Comparison of ENCODE assay signal across 21 cellular contexts in the genomic region with DNA sequence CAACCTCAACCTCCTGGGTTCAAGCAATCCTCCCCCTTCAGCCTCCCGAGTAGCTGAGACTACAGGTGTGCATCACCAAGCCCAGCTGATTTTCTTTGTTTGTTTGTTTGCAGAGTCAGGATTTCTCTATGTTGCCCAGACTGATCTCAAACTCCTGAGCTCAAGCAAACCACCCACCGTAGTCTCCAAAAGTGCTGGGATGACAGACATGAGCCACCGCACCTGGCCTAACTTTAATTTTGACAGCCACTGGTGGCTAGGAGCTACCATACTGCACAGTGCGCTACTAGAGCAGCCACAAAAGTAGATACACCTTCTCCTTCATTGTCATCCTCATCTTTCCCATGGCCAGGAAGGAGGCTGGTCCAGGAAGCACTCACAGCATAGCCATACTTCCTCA. TPM values are rescaled to one million over a fixed set of nuclear protein-coding genes. Genes with fewer than 3 reads are reported as not detected.
DNase-seq lines count a peak whose midpoint lies in the region; ATAC-seq, FAIRE-seq and TF ChIP-seq lines count a peak whose summit lies in the region.
"Had no signal": no experiment of that assay in that cellular context is flagged by ENCODE, and none has a peak within 500 bp of the region (broad histone marks: within the 10 kb centered on the region; RNA-seq: fewer than 3 reads in every experiment).

No MANE protein-coding gene starts in this region.

- H3K23ac ChIP-seq in H1 (ENCODE audit: insufficient read length), result no peak overlapping the region

- POLR2A ChIA-PET in H1 (lab: Charles Lee; ENCODE audit: partially characterized antibody), result no interaction called here

- WGBS in H1 (ENCODE audit: extremely low coverage in 1 of 2, insufficient coverage in 1 of 2, insufficient read length in 1 of 2, insufficient replicate concordance in 2 of 2, low coverage in 1 of 2, low lambda C conversion rate in 2 of 2, missing lambda C conversion rate in 1 of 2), 2 experiments, result 90% methylated on average over 4 of the region's 4 CpGs; no CpG with 5 or more reads in 1 of the 2 experiments

- peak overlapping the region; percentile 46 for H3K27ac Mint-ChIP-seq in neural progenitor cell
- H3K27ac Mint-ChIP-seq: CD4-positive, alpha-beta T cell; CD8-positive, alpha-beta T cell had no signal

- TF ChIP-seq RAD21 in H1 (IDR thresholded peaks at IDR 0.05 in 1 of 2, conservative IDR thresholded peaks at IDR 0.05 in 1 of 2; ENCODE audit: low read depth in 2 of 2, low read length in 2 of 2), result no peak

- no peaks in the 10 kb centered on the region for H3K79me1 ChIP-seq in H1 (ENCODE audit: low read depth, low read length)

- H3K4me2 ChIP-seq in H1 (ENCODE audit: insufficient read depth in 1 of 2, low read depth in 2 of 2, low read length in 2 of 2), result no peak overlapping the region
- no peak overlapping the region for H3K4me2 ChIP-seq in neural progenitor cell
- H3K4me2 ChIP-seq: BLaER1 had no signal

- TF ChIP-seq CTCF in H1 (IDR thresholded peaks at IDR 0.05; ENCODE audit: control extremely low read depth in 1 of 3, insufficient read depth in 1 of 3, low read depth in 1 of 3, low read length in 3 of 3) (no peak), neural progenitor cell (IDR thresholded peaks at IDR 0.05) (no peak)

- H3K4me1 ChIP-seq in H1 (replicated peaks in 1 of 4; ENCODE audit: control insufficient read depth in 3 of 4, insufficient read depth in 4 of 4, low read length in 3 of 4) (no peaks in the 10 kb centered on the region), neural progenitor cell (no peaks in the 10 kb centered on the region)
- H3K4me1 ChIP-seq: BE2C, BLaER1 had no signal

- H2BK12ac ChIP-seq in H1 (ENCODE audit: low read depth, low read length), result 0 out of 2 replicates have a peak overlapping the region, but pooled peaks have one; percentile 17

- H2BK120ac ChIP-seq in H1 (replicated peaks; ENCODE audit: low read depth, low read length), result no peak overlapping the region

- no peak for TF ChIP-seq POLR2A in H1 (IDR thresholded peaks at IDR 0.05; ENCODE audit: control extremely low read depth in 1 of 2, low read depth in 2 of 2, low read length in 2 of 2)

- no peak overlapping the region for H2AFZ ChIP-seq in H1 (ENCODE audit: low read length)
- no peak overlapping the region for H2AFZ ChIP-seq in neural progenitor cell (replicated peaks)

- no peak overlapping the region for H4K5ac ChIP-seq in H1 (ENCODE audit: insufficient read length, low read depth, low read length)

- H3K9me3 Mint-ChIP-seq in neural progenitor cell, result no peaks in the 10 kb centered on the region
- H3K9me3 Mint-ChIP-seq: CD4-positive, alpha-beta T cell; CD8-positive, alpha-beta T cell had no signal

- peaks cover 3% of the 10 kb centered on the region for H3K27me3 Mint-ChIP-seq in neural progenitor cell (ENCODE audit: insufficient read depth, low read depth)

- H2BK20ac ChIP-seq in H1 (ENCODE audit: low read length), result no peak overlapping the region

- CTCF ChIA-PET in H1 (lab: Charles Lee; ENCODE audit: partially characterized antibody), result interaction anchor here (0.6 to 1.3 kb wide), 4 partner anchors 9 to 256 kb away, joined by 3 to 4 read pairs (median 3); no protein-coding TSS in a partner anchor

- no peak overlapping the region for H3K18ac ChIP-seq in H1 (ENCODE audit: extremely low read depth, low read length)

- H3K27ac ChIP-seq in H1 (ENCODE audit: low read depth, low read length) (no peak overlapping the region), neural progenitor cell (no peak overlapping the region)
- H3K27ac ChIP-seq: BLaER1, C4-2B had no signal

- no peak overlapping the region for H3K4me3 Mint-ChIP-seq in neural progenitor cell
- H3K4me3 Mint-ChIP-seq: CD4-positive, alpha-beta T cell; CD8-positive, alpha-beta T cell had no signal

- H3K9me3 ChIP-seq in H1 (ENCODE audit: insufficient read depth in 2 of 2, low read depth in 1 of 2, low read length in 1 of 2) (no peaks in the 10 kb centered on the region), neural progenitor cell (ENCODE audit: low read depth) (no peaks in the 10 kb centered on the region)
- H3K9me3 ChIP-seq: BE2C, BLaER1, Caco-2 had no signal

- no peaks in the 10 kb centered on the region for H3K79me2 ChIP-seq in H1 (ENCODE audit: control insufficient read depth in 1 of 2, insufficient read depth in 2 of 2, low read length in 2 of 2)
- no peaks in the 10 kb centered on the region for H3K79me2 ChIP-seq in neural progenitor cell (ENCODE audit: low read depth)

- no peaks in the 10 kb centered on the region for H3F3A ChIP-seq in neural progenitor cell (ENCODE audit: low read depth)

- H4K8ac ChIP-seq in H1 (ENCODE audit: extremely low read depth, insufficient read depth, low read length), result no peak overlapping the region

- H3K27me3 ChIP-seq in H1 (replicated peaks in 1 of 4; ENCODE audit: control insufficient read depth in 3 of 4, extremely low read depth in 1 of 4, insufficient read depth in 3 of 4, low read length in 3 of 4), result no peaks in the 10 kb centered on the region
- H3K27me3 ChIP-seq in neural progenitor cell, result no peaks in the 10 kb centered on the region
- H3K27me3 ChIP-seq: BE2C, BLaER1 had no signal

- H3K23me2 ChIP-seq in H1 (ENCODE audit: low read depth, low read length), result no peaks in the 10 kb centered on the region

- DNase-seq in H1 (ENCODE audit: low read depth in 1 of 2, low spot score in 2 of 2) (no peak), neural progenitor cell (ENCODE audit: low spot score) (no peak), left lobe of liver (ENCODE audit: low spot score) (no peak)
- DNase-seq in activated CD4-positive, alpha-beta T cell treated with anti-CD3 and anti-CD28 coated beads, Interleukin-2, amount 50 U/mL, for 1 hour, result no peak
- DNase-seq: 8988T; ACHN; BE2C; Caco-2; Calu3; CD4-positive, alpha-beta T cell; CD8-positive, alpha-beta T cell; DMS79 treated with DMSO at 0.1 percent for 48 hours; GF-D8 had no signal

- H4K91ac ChIP-seq in H1 (replicated peaks; ENCODE audit: insufficient read length, low read length), result no peak overlapping the region

- H3K4me1 Mint-ChIP-seq in neural progenitor cell, result no peaks in the 10 kb centered on the region

- H4K20me1 ChIP-seq in H1 (replicated peaks in 1 of 2; ENCODE audit: control insufficient read depth in 1 of 2, insufficient read depth in 2 of 2, low read length in 2 of 2) (no peaks in the 10 kb centered on the region), neural progenitor cell (ENCODE audit: low read depth) (no peaks in the 10 kb centered on the region)
- H4K20me1 ChIP-seq: BLaER1 had no signal

- H3K4ac ChIP-seq in H1 (replicated peaks; ENCODE audit: insufficient read length, low read depth, low read length), result no peak overlapping the region

- H2BK5ac ChIP-seq in H1 (ENCODE audit: low read depth, low read length), result no peak overlapping the region

- H3K36me3 Mint-ChIP-seq in neural progenitor cell, result no peaks in the 10 kb centered on the region
- H3K36me3 Mint-ChIP-seq: CD8-positive, alpha-beta T cell had no signal

- H3K36me3 ChIP-seq in H1 (ENCODE audit: control insufficient read depth in 2 of 4, insufficient read depth in 4 of 4, low read length in 3 of 4) (no peaks in the 10 kb centered on the region), neural progenitor cell (no peaks in the 10 kb centered on the region)
- H3K36me3 ChIP-seq: BE2C, BLaER1 had no signal

- H3K56ac ChIP-seq in H1 (replicated peaks; ENCODE audit: insufficient read length, low read depth, low read length), result no peak overlapping the region

- ATAC-seq in left lobe of liver (no peak), GM18517 (IDR thresholded peaks at IDR 0.05; ENCODE audit: unreplicated experiment) (no peak)
- ATAC-seq: CD8-positive, alpha-beta T cell had no signal

- H2BK15ac ChIP-seq in H1 (ENCODE audit: low read length), result no peak overlapping the region

- no peak overlapping the region for H2AK5ac ChIP-seq in H1 (ENCODE audit: low read depth, low read length)

- no peak overlapping the region for H3K4me3 ChIP-seq in H1 (ENCODE audit: extremely low read depth in 1 of 4, insufficient read depth in 2 of 4, low read depth in 3 of 4, low read length in 4 of 4)
- H3K4me3 ChIP-seq in neural progenitor cell, result no peak overlapping the region
- H3K4me3 ChIP-seq: BLaER1 had no signal

- no peak overlapping the region for H3K14ac ChIP-seq in H1 (ENCODE audit: insufficient read length)

- no peak overlapping the region for H3K9ac ChIP-seq in H1 (replicated peaks in 1 of 4; ENCODE audit: extremely low read depth in 1 of 4, low read depth in 3 of 4, low read length in 3 of 4)
- H3K9ac ChIP-seq in neural progenitor cell, result no peak overlapping the region
- H3K9ac ChIP-seq: BLaER1 had no signal

- no peak for TF ChIP-seq EP300 in H1 (IDR thresholded peaks at IDR 0.05; ENCODE audit: borderline replicate concordance in 1 of 2, low read depth in 2 of 2, low read length in 2 of 2)

- FAIRE-seq in H1 (lab: Jason Lieb, UNC), result no peak
- FAIRE-seq: A204.1, D721Med, G401.6, GM12891 had no signal

TF ChIP-seq in H1, 55 proteins besides CTCF, POLR2A, EP300 and RAD21 (continues in another document):
- TF ChIP-seq NRF1 (IDR thresholded peaks at IDR 0.05; ENCODE audit: low read depth, low read length), result no peak
- no peak for TF ChIP-seq GABPA (IDR thresholded peaks at IDR 0.05; ENCODE audit: borderline replicate concordance, insufficient read depth, low read length)
- TF ChIP-seq SIX5 (IDR thresholded peaks at IDR 0.05; ENCODE audit: low read depth, low read length), result no peak
- TF ChIP-seq, protein P1, sequence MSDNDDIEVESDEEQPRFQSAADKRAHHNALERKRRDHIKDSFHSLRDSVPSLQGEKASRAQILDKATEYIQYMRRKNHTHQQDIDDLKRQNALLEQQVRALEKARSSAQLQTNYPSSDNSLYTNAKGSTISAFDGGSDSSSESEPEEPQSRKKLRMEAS (IDR thresholded peaks at IDR 0.05), result no peak
- no peak for TF ChIP-seq EZH2 (IDR thresholded peaks at IDR 0.05; ENCODE audit: low read depth, low read length, severe bottlenecking)
- no peak for TF ChIP-seq KDM5A (IDR thresholded peaks at IDR 0.05; ENCODE audit: low read length)
- no peak for TF ChIP-seq SAP30 (IDR thresholded peaks at IDR 0.05; ENCODE audit: insufficient read depth, insufficient replicate concordance, low read length)
- no peak for TF ChIP-seq CHD1 (IDR thresholded peaks at IDR 0.05; ENCODE audit: low read depth, low read length)
- TF ChIP-seq PHF8 (conservative IDR thresholded peaks at IDR 0.05; ENCODE audit: low read depth, low read length), result no peak

RNA-seq across cellular contexts. Expression of gene GATA3, which starts 31.2 kb away (rescaled TPM):
- total RNA-seq in H1 (2021; fragmentation: NEBNext Ultra II Directional; extraction: Animal tissue kit (Norgen Biotek cat#: 25700)), result 0.43 and 0.80 TPM in 2 replicates
- 0.02 and 0.11 TPM in 2 replicates for polyA plus RNA-seq in H1 (2011; rRNA removed)
- 0.06 TPM for polyA plus RNA-seq in H1 (2011; cell fraction: cytosol; rRNA removed)
- 0.04 TPM for polyA plus RNA-seq in H1 (2011; cell fraction: nucleus; rRNA removed)
- 0.13 to 0.23 TPM (median 0.18 TPM) in 3 of 4 replicates, not detected in the other for polyA plus RNA-seq in H1 (2012, experiment 1 of 2)
- polyA plus RNA-seq in H1 (2012, experiment 2 of 2), result 0.21 TPM
- 0.30 TPM for polyA plus RNA-seq in H1 (2013, experiment 1 of 2)
- polyA plus RNA-seq in H1 (2013, experiment 2 of 2), result 0.29 TPM
- polyA minus RNA-seq in H1 (2011; rRNA and poly(A)+ RNA removed), result not detected in 2 replicates
- polyA minus RNA-seq in H1 (2011; cell fraction: cytosol; rRNA and poly(A)+ RNA removed), result not detected
- not detected for polyA minus RNA-seq in H1 (2011; cell fraction: nucleus; rRNA and poly(A)+ RNA removed)
- 0.09 TPM in 1 of 2 replicates, not detected in the other for total RNA-seq in neural progenitor cell (ENCODE audit: low replicate concordance)
- total RNA-seq in left lobe of liver, result 0.88 TPM
- polyA plus RNA-seq: AG04450 had no signal
